Comparison of ENCODE assay signal across 10 cellular contexts in genomic region chr3:184466413-184466960, GRCh38.
DNase-seq lines count a peak whose midpoint lies in the region; ATAC-seq, FAIRE-seq and TF ChIP-seq lines count a peak whose summit lies in the region.
"Had no signal": no experiment of that assay in that cellular context is flagged by ENCODE, and none has a peak within 500 bp of the region (broad histone marks: within the 10 kb centered on the region; RNA-seq: fewer than 3 reads in every experiment).

No MANE protein-coding gene starts in this region.

- TF ChIP-seq CTCF in brain microvascular endothelial cell (IDR thresholded peaks at IDR 0.05; ENCODE audit: low read depth, low read length, missing control alignments) = no peak
- no peak for TF ChIP-seq CTCF in left lung (IDR thresholded peaks at IDR 0.05)

- H3K4me1 ChIP-seq in left lung = peaks cover 0 to 7% of the 10 kb centered on the region in 2 donors

- H3K27me3 ChIP-seq in brain microvascular endothelial cell (replicated peaks) = no peaks in the 10 kb centered on the region
- H3K27me3 ChIP-seq in left lung = peaks cover 0 to 4% of the 10 kb centered on the region in 2 donors

- no peak overlapping the region for H3K27ac ChIP-seq in brain microvascular endothelial cell
- no peak overlapping the region for H3K27ac ChIP-seq in left lung

- H3K9me3 ChIP-seq in left lung = no peaks in the 10 kb centered on the region

- in situ Hi-C loops in brain microvascular endothelial cell (cut with HindIII; ENCODE audit: low pct_ligation_motif_present, low sequenced_read_pairs) = no loop called here

- H3K36me3 Mint-ChIP-seq in activated naive CD8-positive, alpha-beta T cell treated with anti-CD3 and anti-CD28 coated beads, Interleukin-2, amount 50 U/mL, for 24 hours (ENCODE audit: low read depth) = no peaks in the 10 kb centered on the region
- no peaks in the 10 kb centered on the region for H3K36me3 Mint-ChIP-seq in activated naive CD8-positive, alpha-beta T cell treated with anti-CD3 and anti-CD28 coated beads for 36 hours

- intact Hi-C loops in left lung (cut with DNase I) = no loop called here

- no peak overlapping the region for H3K27ac Mint-ChIP-seq in activated naive CD8-positive, alpha-beta T cell treated with anti-CD3 and anti-CD28 coated beads, Interleukin-2, amount 50 U/mL, for 24 hours
- no peak overlapping the region for H3K27ac Mint-ChIP-seq in activated naive CD8-positive, alpha-beta T cell treated with anti-CD3 and anti-CD28 coated beads for 36 hours

- no peak overlapping the region for H3K4me3 Mint-ChIP-seq in activated naive CD8-positive, alpha-beta T cell treated with anti-CD3 and anti-CD28 coated beads, Interleukin-2, amount 50 U/mL, for 24 hours
- H3K4me3 Mint-ChIP-seq in activated naive CD8-positive, alpha-beta T cell treated with anti-CD3 and anti-CD28 coated beads for 36 hours = no peak overlapping the region

- peaks cover 12% of the 10 kb centered on the region for H3K4me1 Mint-ChIP-seq in activated naive CD8-positive, alpha-beta T cell treated with anti-CD3 and anti-CD28 coated beads, Interleukin-2, amount 50 U/mL, for 24 hours
- H3K4me1 Mint-ChIP-seq in activated naive CD8-positive, alpha-beta T cell treated with anti-CD3 and anti-CD28 coated beads for 36 hours = peaks cover 7% of the 10 kb centered on the region

- no peaks in the 10 kb centered on the region for H3K9me3 Mint-ChIP-seq in activated naive CD8-positive, alpha-beta T cell treated with anti-CD3 and anti-CD28 coated beads, Interleukin-2, amount 50 U/mL, for 24 hours
- peaks cover 2% of the 10 kb centered on the region for H3K9me3 Mint-ChIP-seq in activated naive CD8-positive, alpha-beta T cell treated with anti-CD3 and anti-CD28 coated beads for 36 hours

- peaks cover 25% of the 10 kb centered on the region for H3K27me3 Mint-ChIP-seq in activated naive CD8-positive, alpha-beta T cell treated with anti-CD3 and anti-CD28 coated beads, Interleukin-2, amount 50 U/mL, for 24 hours
- H3K27me3 Mint-ChIP-seq in activated naive CD8-positive, alpha-beta T cell treated with anti-CD3 and anti-CD28 coated beads for 36 hours = peaks cover 36% of the 10 kb centered on the region

- DNase-seq in activated naive CD8-positive, alpha-beta T cell treated with anti-CD3 and anti-CD28 coated beads, Interleukin-2, amount 50 U/mL, for 24 hours = no peak
- no peak for DNase-seq in activated naive CD8-positive, alpha-beta T cell treated with anti-CD3 and anti-CD28 coated beads for 36 hours
- DNase-seq in brain microvascular endothelial cell (peak; percentile 48), left lung (no peak), NCI-H1092 treated with DMSO at 0.1 percent for 48 hours (lab: John Stamatoyannopoulos, UW) (no peak), frontal cortex (ENCODE audit: low spot score in 2 of 2) (no peak), A172 (ENCODE audit: low spot score) (no peak)
- no peak for DNase-seq in activated CD4-positive, CD25-positive, alpha-beta regulatory T cell treated with anti-CD3 and anti-CD28 coated beads, Interleukin-2, amount 50 U/mL, for 72 hours
- DNase-seq: caudate nucleus, SIG-M5 had no signal

- no peak overlapping the region for H3K4me3 ChIP-seq in brain microvascular endothelial cell (ENCODE audit: low read depth, low read length)
- no peak overlapping the region for H3K4me3 ChIP-seq in left lung

- FAIRE-seq in frontal cortex (lab: Jason Lieb, UNC) = no peak

- peak; percentile 22 for ATAC-seq in activated naive CD8-positive, alpha-beta T cell treated with anti-CD3 and anti-CD28 coated beads, Interleukin-2, amount 50 U/mL, for 24 hours
- ATAC-seq in left lung = peak; percentile 14

- no peaks in the 10 kb centered on the region for H3K36me3 ChIP-seq in brain microvascular endothelial cell (replicated peaks)
- no peaks in the 10 kb centered on the region for H3K36me3 ChIP-seq in left lung
